23 cellular contexts compared by ENCODE assay signal in genomic region chr3:124200336-124200901, GRCh38.
DNase-seq lines count a peak whose midpoint lies in the region; ATAC-seq and TF ChIP-seq lines count a peak whose summit lies in the region.
"Had no signal": no experiment of that assay in that cellular context is flagged by ENCODE, and none has a peak within 500 bp of the region (broad histone marks: within the 10 kb centered on the region; RNA-seq: fewer than 3 reads in every experiment).

No MANE protein-coding gene starts in this region.

- H3K36me3 ChIP-seq in endodermal cell (ENCODE audit: control insufficient read depth, insufficient read depth, low read length), result no peaks in the 10 kb centered on the region
- no peaks in the 10 kb centered on the region for H3K36me3 ChIP-seq in neuronal stem cell (replicated peaks in 1 of 2; ENCODE audit: control insufficient read depth in 2 of 2, insufficient read depth in 2 of 2, low read length in 2 of 2)
- H3K36me3 ChIP-seq in H7 (replicated peaks; ENCODE audit: control insufficient read depth, insufficient read depth, low read length), result no peaks in the 10 kb centered on the region
- H3K36me3 ChIP-seq: right lobe of liver had no signal

- no peak overlapping the region for H4K8ac ChIP-seq in neuronal stem cell (ENCODE audit: low read depth, low read length)

- no peak overlapping the region for H3K14ac ChIP-seq in neuronal stem cell (ENCODE audit: low read length)

- DNase-seq in Daoy (ENCODE audit: low read depth) (peak; percentile 42), RPMI7951 (ENCODE audit: low read depth) (peak; percentile 26), endodermal cell (no peak), neuronal stem cell (ENCODE audit: low spot score) (no peak), globus pallidus (ENCODE audit: low spot score) (no peak), H7 (no peak), G401 (ENCODE audit: low spot score) (no peak)
- DNase-seq: activated naive CD4-positive, alpha-beta T cell treated with anti-CD3 and anti-CD28 coated beads for 36 hours; activated T-cell treated with anti-CD3 and anti-CD28 coated beads, Interleukin-2, amount 50 U/mL, for 48 hours; anterior cingulate cortex; cerebellar nuclear complex; DMS 273 treated with DMSO at 0.1 percent for 48 hours; effector CD8-positive, alpha-beta T cell; GDM1; KG1; natural killer cell; NCI-H1436 treated with DMSO at 0.1 percent for 48 hours; NCI-H2171 treated with DMSO at 0.1 percent for 48 hours; NCI-H748 treated with DMSO at 0.1 percent for 48 hours; right lobe of liver; stimulated activated CD4-positive, alpha-beta T cell treated with anti-CD3 and anti-CD28 coated beads, Interleukin-15, amount 100 ng/mL, for 24 hours had no signal

- no peak overlapping the region for H2BK5ac ChIP-seq in neuronal stem cell (ENCODE audit: low read length)

- H4K91ac ChIP-seq in neuronal stem cell (ENCODE audit: low read depth, low read length, poor library complexity), result no peak overlapping the region

- no peaks in the 10 kb centered on the region for H3K27me3 ChIP-seq in endodermal cell (ENCODE audit: control insufficient read depth, insufficient read depth, low read length, poor library complexity, severe bottlenecking)
- H3K27me3 ChIP-seq in neuronal stem cell (ENCODE audit: control insufficient read depth in 3 of 3, insufficient read depth in 3 of 3, low read depth in 1 of 3, low read length in 3 of 3), result no peaks in the 10 kb centered on the region
- H3K27me3 ChIP-seq in H7 (ENCODE audit: control insufficient read depth, insufficient read depth, low read length), result no peaks in the 10 kb centered on the region
- H3K27me3 ChIP-seq: right lobe of liver had no signal

- no peak overlapping the region for H3K27ac Mint-ChIP-seq in endodermal cell
- H3K27ac Mint-ChIP-seq: activated naive CD4-positive, alpha-beta T cell treated with anti-CD3 and anti-CD28 coated beads for 36 hours; natural killer cell had no signal

- H3K4me3 ChIP-seq in endodermal cell (ENCODE audit: low read length) (no peak overlapping the region), neuronal stem cell (ENCODE audit: low read length in 2 of 2) (no peak overlapping the region), H7 (ENCODE audit: insufficient read depth, low read depth, low read length) (no peak overlapping the region)
- H3K4me3 ChIP-seq: right lobe of liver had no signal

- H2BK12ac ChIP-seq in neuronal stem cell (ENCODE audit: low read length), result no peak overlapping the region

- in situ Hi-C loops in G401 (cut with HindIII; ENCODE audit: low sequenced_read_pairs), result no loop called here

- H2BK15ac ChIP-seq in neuronal stem cell (ENCODE audit: low read length), result no peak overlapping the region

- H3K4me1 Mint-ChIP-seq in endodermal cell, result peaks cover 30% of the 10 kb centered on the region
- H3K4me1 Mint-ChIP-seq: natural killer cell had no signal

- H3K27ac ChIP-seq in endodermal cell (ENCODE audit: low read depth, low read length) (peak overlapping the region; percentile 79), neuronal stem cell (replicated peaks; ENCODE audit: low read length) (no peak overlapping the region)
- H3K27ac ChIP-seq: right lobe of liver had no signal

- ATAC-seq in GM21390 (IDR thresholded peaks at IDR 0.05; ENCODE audit: unreplicated experiment), result no peak
- ATAC-seq: esophagus mucosa, natural killer cell, right lobe of liver had no signal

- no peak overlapping the region for H3K4me3 Mint-ChIP-seq in endodermal cell
- H3K4me3 Mint-ChIP-seq: activated naive CD4-positive, alpha-beta T cell treated with anti-CD3 and anti-CD28 coated beads for 36 hours; natural killer cell had no signal

- WGBS in endodermal cell (ENCODE audit: insufficient coverage in 1 of 2, insufficient read length in 1 of 2), 2 experiments, result 58 to 85% methylated on average over 2 to 3 of the region's 4 CpGs
- no CpG with 5 or more reads among the region's 4 CpGs for WGBS in neuronal stem cell (ENCODE audit: extremely low coverage in 2 of 2, insufficient read length in 2 of 2, insufficient replicate concordance in 1 of 2), 2 donors

- no peaks in the 10 kb centered on the region for H3K36me3 Mint-ChIP-seq in endodermal cell (ENCODE audit: low read depth)
- H3K36me3 Mint-ChIP-seq: natural killer cell had no signal

- no peaks in the 10 kb centered on the region for H3K9me3 Mint-ChIP-seq in endodermal cell
- H3K9me3 Mint-ChIP-seq: activated naive CD4-positive, alpha-beta T cell treated with anti-CD3 and anti-CD28 coated beads for 36 hours; natural killer cell had no signal

- H3K79me1 ChIP-seq in neuronal stem cell (ENCODE audit: low read depth, low read length), result no peaks in the 10 kb centered on the region

- no peak overlapping the region for H2AK5ac ChIP-seq in neuronal stem cell (ENCODE audit: low read depth, low read length)

- no peak overlapping the region for H2BK120ac ChIP-seq in neuronal stem cell (ENCODE audit: low read depth, low read length)

- H3K4me2 ChIP-seq in neuronal stem cell (ENCODE audit: insufficient read depth, low read length, poor library complexity, severe bottlenecking), result no peak overlapping the region

- peak overlapping the region; percentile 9 for H2AFZ ChIP-seq in neuronal stem cell (ENCODE audit: low read length)

- H3K23ac ChIP-seq in neuronal stem cell (ENCODE audit: low read depth, low read length, poor library complexity), result no peak overlapping the region

- H3K9ac ChIP-seq in endodermal cell (ENCODE audit: extremely low read depth, low read length, poor library complexity, severe bottlenecking) (no peak overlapping the region), neuronal stem cell (ENCODE audit: low read depth, low read length, poor library complexity) (no peak overlapping the region)

- H3K4me1 ChIP-seq in endodermal cell (ENCODE audit: control insufficient read depth, insufficient read depth, low read length) (peaks cover 17% of the 10 kb centered on the region), neuronal stem cell (ENCODE audit: control insufficient read depth in 2 of 2, insufficient read depth in 1 of 2, low read depth in 1 of 2, low read length in 2 of 2) (peaks cover 18 to 20% of the 10 kb centered on the region in 2 donors)
- H3K4me1 ChIP-seq: right lobe of liver had no signal

- H3K4ac ChIP-seq in neuronal stem cell (ENCODE audit: low read length), result no peak overlapping the region

- H3K18ac ChIP-seq in neuronal stem cell (ENCODE audit: low read length), result no peak overlapping the region

- H3K9me3 ChIP-seq in endodermal cell (ENCODE audit: control insufficient read depth, low read length) (no peaks in the 10 kb centered on the region), neuronal stem cell (replicated peaks in 1 of 2; ENCODE audit: control insufficient read depth in 2 of 2, insufficient read depth in 1 of 2, low read depth in 1 of 2, low read length in 2 of 2) (no peaks in the 10 kb centered on the region)
- H3K9me3 ChIP-seq: right lobe of liver had no signal

- TF ChIP-seq CTCF in endodermal cell (conservative IDR thresholded peaks at IDR 0.05), result no peak

- H3K27me3 Mint-ChIP-seq in endodermal cell (ENCODE audit: insufficient read depth), result no peaks in the 10 kb centered on the region

Comparison
In these comparisons a context has a peak if more than half of its experiments do, and no peak if none do; other contexts are left out.
1. DNase-seq: peak in Daoy (single experiment) and RPMI7951 (single experiment); none in endodermal cell (single experiment), neuronal stem cell (single experiment), globus pallidus (single experiment), H7 (single experiment) and G401 (single experiment).